Comparison of ENCODE assay signal across 9 cellular contexts in the genomic region with DNA sequence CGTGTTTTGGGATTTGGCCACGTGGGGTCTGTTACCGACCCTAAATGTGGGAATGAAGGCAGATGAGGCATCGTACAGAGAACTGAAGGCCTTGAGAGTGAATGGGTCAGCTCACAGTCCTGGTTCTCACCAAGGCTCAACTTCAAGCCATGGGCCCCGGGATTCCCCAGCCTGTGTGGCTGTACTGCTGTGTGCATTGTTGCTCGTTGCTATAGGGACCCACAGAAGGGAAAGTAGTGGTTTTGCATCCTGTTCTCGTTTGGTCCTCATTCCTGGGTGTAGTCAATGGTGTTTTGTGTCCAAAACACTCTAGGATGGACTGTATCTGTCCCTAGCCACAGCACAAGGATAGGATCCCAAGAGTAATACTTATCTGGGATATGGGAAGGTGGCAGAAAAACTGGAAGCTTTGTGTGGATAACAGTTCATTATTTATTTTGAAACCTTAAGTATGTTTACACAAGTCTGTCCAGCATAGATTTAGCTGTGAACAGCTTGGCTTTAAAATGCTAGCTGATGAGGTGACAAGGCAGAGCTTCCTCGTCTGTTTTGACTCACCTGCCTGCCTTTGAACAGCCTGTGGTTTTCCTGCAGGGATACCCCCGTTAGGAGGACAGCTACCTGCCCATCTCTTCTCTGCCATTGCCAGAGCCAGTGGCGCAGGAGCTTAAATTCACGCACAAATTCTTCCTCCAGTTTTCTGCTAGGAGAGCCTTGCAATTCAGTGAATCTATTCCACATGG.
DNase-seq lines count a peak whose midpoint lies in the region; ATAC-seq and TF ChIP-seq lines count a peak whose summit lies in the region.
"Had no signal": no experiment of that assay in that cellular context is flagged by ENCODE, and none has a peak within 500 bp of the region (broad histone marks: within the 10 kb centered on the region; RNA-seq: fewer than 3 reads in every experiment).

No MANE protein-coding gene starts in this region.

- DNase-seq in EH (ENCODE audit: low read depth) (peak; percentile 58), upper lobe of left lung (no peak), dedifferentiated amniotic fluid mesenchymal stem cell (ENCODE audit: extremely low spot score) (no peak), pons (ENCODE audit: low spot score) (no peak), psoas muscle (no peak)
- peak in 1 of 2 donors; percentile 19 for DNase-seq in central memory CD8-positive, alpha-beta T cell (ENCODE audit: low spot score in 2 of 2)

- 62 to 64% methylated on average over 11 of the region's 11 CpGs for WGBS in upper lobe of left lung, 2 donors
- WGBS in psoas muscle, 3 donors: 73 to 76% (median 76%) methylated on average over 11 of the region's 11 CpGs

- intact Hi-C loops in psoas muscle (cut with DNase I): no loop called here

- peak overlapping the region; percentile 28 for H3K4me3 Mint-ChIP-seq in central memory CD8-positive, alpha-beta T cell
- H3K4me3 Mint-ChIP-seq: brain had no signal

- H3K9me3 Mint-ChIP-seq in central memory CD8-positive, alpha-beta T cell: no peaks in the 10 kb centered on the region

- peaks cover 30% of the 10 kb centered on the region for H3K4me1 Mint-ChIP-seq in central memory CD8-positive, alpha-beta T cell

- TF ChIP-seq EP300 in upper lobe of left lung (IDR thresholded peaks at IDR 0.05): no peak

- no peaks in the 10 kb centered on the region for H3K27me3 ChIP-seq in upper lobe of left lung
- no peaks in the 10 kb centered on the region for H3K27me3 ChIP-seq in psoas muscle (ENCODE audit: insufficient read depth in 3 of 3, low read length in 2 of 3)

- H3K27ac ChIP-seq in upper lobe of left lung (peak overlapping the region; percentile 21 to 63 (median 42)), psoas muscle (no peak overlapping the region)

- no peaks in the 10 kb centered on the region for H3K36me3 Mint-ChIP-seq in central memory CD8-positive, alpha-beta T cell (ENCODE audit: insufficient read depth)

- H3K27ac Mint-ChIP-seq in central memory CD8-positive, alpha-beta T cell (ENCODE audit: low read depth): peak overlapping the region; percentile 63

- TF ChIP-seq CTCF in upper lobe of left lung (IDR thresholded peaks at IDR 0.05) (no peak), psoas muscle (IDR thresholded peaks at IDR 0.05) (no peak)

- no peak overlapping the region for H3K4me3 ChIP-seq in upper lobe of left lung
- no peak overlapping the region for H3K4me3 ChIP-seq in psoas muscle

- H3K36me3 ChIP-seq in upper lobe of left lung (peaks cover 4 to 59% (median 28%) of the 10 kb centered on the region in 4 donors), psoas muscle (ENCODE audit: insufficient read depth in 1 of 2, low read depth in 1 of 2) (peaks cover 0 to 13% of the 10 kb centered on the region in 2 donors)

- ATAC-seq in GM19467 (IDR thresholded peaks at IDR 0.05; ENCODE audit: unreplicated experiment) (peak; percentile 97), HG03457 (IDR thresholded peaks at IDR 0.05; ENCODE audit: unreplicated experiment) (peak; percentile 99), upper lobe of left lung (ENCODE audit: low FRiP score in 2 of 2) (no peak), psoas muscle (no peak)
- peak; percentile 81 for ATAC-seq in central memory CD8-positive, alpha-beta T cell (replicated peaks; ENCODE audit: extremely low read depth, poor library complexity, severe bottlenecking)

- no peak for TF ChIP-seq POLR2A in upper lobe of left lung (IDR thresholded peaks at IDR 0.05)

- H3K27me3 Mint-ChIP-seq in central memory CD8-positive, alpha-beta T cell: no peaks in the 10 kb centered on the region

- no peaks in the 10 kb centered on the region for H3K9me3 ChIP-seq in upper lobe of left lung
- H3K9me3 ChIP-seq in psoas muscle: no peaks in the 10 kb centered on the region

- H3K4me1 ChIP-seq in upper lobe of left lung (peaks cover 11 to 31% (median 23%) of the 10 kb centered on the region in 4 donors), psoas muscle (no peaks in the 10 kb centered on the region)

Comparison
In these comparisons a context has a peak if more than half of its experiments do, and no peak if none do; other contexts are left out.
1. ATAC-seq: peak in GM19467 (single experiment), HG03457 (single experiment) and central memory CD8-positive, alpha-beta T cell (single experiment); none in upper lobe of left lung (0 of 2) and psoas muscle (0 of 4).